ENCODE assay signal across 8 cellular contexts in the genomic region with DNA sequence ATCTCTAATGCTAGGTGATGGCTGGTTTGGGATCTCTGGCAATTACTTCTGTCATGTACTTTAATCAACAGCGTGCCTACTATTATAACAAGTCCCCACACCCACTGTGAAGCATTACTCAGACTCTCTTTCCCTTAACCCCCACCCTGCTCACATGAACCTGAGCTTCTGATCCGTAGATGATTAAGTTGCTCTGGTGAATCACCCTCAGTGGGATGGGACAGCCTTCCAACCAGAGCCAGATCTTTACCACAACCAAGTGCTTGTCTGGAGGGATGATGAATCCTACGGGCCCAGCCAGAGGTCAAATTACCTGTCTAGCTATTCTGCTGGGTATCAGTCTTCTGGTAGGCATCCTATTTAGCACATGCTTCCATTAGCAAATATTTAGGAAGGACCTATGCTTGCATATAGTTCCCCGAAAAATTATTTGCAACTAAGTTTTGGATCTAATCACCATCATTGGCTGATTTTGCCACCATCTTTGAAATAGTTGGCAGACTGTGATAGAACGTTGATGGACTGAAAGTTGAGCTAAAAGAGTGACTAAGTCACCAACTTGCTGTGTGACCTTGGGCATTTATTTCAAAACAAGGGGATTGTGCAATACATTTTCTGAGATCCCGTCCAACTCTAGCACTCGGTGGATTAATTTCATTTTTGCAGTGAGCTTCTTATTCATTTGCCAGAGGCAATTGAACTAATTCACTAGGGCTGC. TPM values are rescaled to one million over a fixed set of nuclear protein-coding genes. Genes with fewer than 3 reads are reported as not detected.
DNase-seq lines count a peak whose midpoint lies in the region; ATAC-seq and TF ChIP-seq lines count a peak whose summit lies in the region.
"Not testable (repeated sequence)": the region's sequence is repeated elsewhere in the genome, so short reads cannot be mapped to it uniquely, and the experiment has no call there.
"Had no signal": no experiment of that assay in that cellular context is flagged by ENCODE, and none has a peak within 500 bp of the region (broad histone marks: within the 10 kb centered on the region; RNA-seq: fewer than 3 reads in every experiment).

No MANE protein-coding gene starts in this region.

- not testable (repeated sequence) for H3K9me2 ChIP-seq in HCT116 (ENCODE audit: insufficient read depth)

- not testable (repeated sequence) for H3K4me2 ChIP-seq in HCT116 (ENCODE audit: low read length)

- H3K4me1 ChIP-seq in HCT116 (ENCODE audit: control insufficient read depth in 1 of 2, insufficient read depth in 2 of 2, low read length in 2 of 2); RWPE2 (ENCODE audit: insufficient read depth, poor library complexity, severe bottlenecking); foreskin keratinocyte; lower lobe of right lung; psoas muscle; upper lobe of right lung: not testable (repeated sequence)

- H2AFZ ChIP-seq in HCT116 (ENCODE audit: low read depth, low read length, poor library complexity, severe bottlenecking), result not testable (repeated sequence)

- not testable (repeated sequence) for H3K9me3 ChIP-seq in HCT116 (ENCODE audit: control insufficient read depth in 1 of 2, insufficient read depth in 1 of 2, low read depth in 1 of 2, low read length in 2 of 2); RWPE2 (ENCODE audit: severe bottlenecking); lower lobe of right lung; psoas muscle; upper lobe of right lung

- H3K9ac ChIP-seq in HCT116 (ENCODE audit: low read length), result not testable (repeated sequence)

- intact Hi-C loops in HCT116 (cut with micrococcal nuclease); left ventricle myocardium superior (cut with micrococcal nuclease); lower lobe of right lung (cut with DNase I); psoas muscle (cut with DNase I); upper lobe of right lung (cut with DNase I): not testable (repeated sequence)

- not testable (repeated sequence) for BruUV-seq in HCT116 (replicated peaks; lab: Mats Ljungman, UMichigan)

- CTCF ChIA-PET in HCT116 (lab: Charles Lee), result not testable (repeated sequence)

- POLR2A ChIA-PET in HCT116 (lab: Charles Lee), result not testable (repeated sequence)

- H4K20me1 ChIP-seq in HCT116 (ENCODE audit: insufficient read depth), result not testable (repeated sequence)

- not testable (repeated sequence) for H3K36me3 ChIP-seq in HCT116 (ENCODE audit: control insufficient read depth in 1 of 2, insufficient read depth in 2 of 2, low read length in 2 of 2); RWPE2 (ENCODE audit: low read depth); lower lobe of right lung; psoas muscle (ENCODE audit: insufficient read depth in 1 of 2, low read depth in 1 of 2); upper lobe of right lung

- RAD21 ChIA-PET in HCT116 (lab: Charles Lee; ENCODE audit: low non-redundant PET in 1 of 2, low total read pairs in 2 of 2, uncharacterized antibody in 2 of 2, unreplicated experiment in 2 of 2), result not testable (repeated sequence)

- H3K27ac ChIP-seq in HCT116 (ENCODE audit: low read depth, low read length); RWPE2 (ENCODE audit: poor library complexity, severe bottlenecking); foreskin keratinocyte; lower lobe of right lung; psoas muscle; upper lobe of right lung: not testable (repeated sequence)

- not testable (repeated sequence) for H3K27me3 ChIP-seq in HCT116 (ENCODE audit: insufficient read depth, low read length); RWPE2 (ENCODE audit: insufficient read depth, poor library complexity, severe bottlenecking); foreskin keratinocyte; lower lobe of right lung (ENCODE audit: low read depth); psoas muscle (ENCODE audit: insufficient read depth in 3 of 3, low read length in 2 of 3); upper lobe of right lung

- not testable (repeated sequence) for TF ChIP-seq CTCF in HCT116 (IDR thresholded peaks at IDR 0.05 in 2 of 3, conservative IDR thresholded peaks at IDR 0.05 in 1 of 3; ENCODE audit: borderline replicate concordance in 1 of 3, insufficient read depth in 1 of 3, low read depth in 2 of 3, low read length in 2 of 3); RWPE2 (IDR thresholded peaks at IDR 0.05; ENCODE audit: poor library complexity, severe bottlenecking); foreskin keratinocyte (conservative IDR thresholded peaks at IDR 0.05); lower lobe of right lung (IDR thresholded peaks at IDR 0.05); psoas muscle (IDR thresholded peaks at IDR 0.05); upper lobe of right lung (IDR thresholded peaks at IDR 0.05)

- not testable (repeated sequence) for DNase-seq in HCT116 (ENCODE audit: low read depth, low spot score); RWPE2 (ENCODE audit: low spot score); foreskin keratinocyte; left ventricle myocardium superior; lower lobe of right lung; psoas muscle; upper lobe of right lung

- no CpG with 5 or more reads among the region's 7 CpGs for WGBS in psoas muscle, 3 donors

- not testable (repeated sequence) for TF ChIP-seq RAD21 in HCT116 (IDR thresholded peaks at IDR 0.05; ENCODE audit: low read depth)

- not testable (repeated sequence) for H3K4me3 ChIP-seq in HCT116 (replicated peaks in 1 of 2; ENCODE audit: low read depth in 1 of 2, low read length in 2 of 2); RWPE2 (ENCODE audit: severe bottlenecking); lower lobe of right lung; psoas muscle; upper lobe of right lung

- H3K79me2 ChIP-seq in HCT116 (ENCODE audit: insufficient read depth, low read length), result not testable (repeated sequence)

- ATAC-seq in HCT116 (peak; percentile 89), RWPE2 (ENCODE audit: low read depth) (peak; percentile 99), foreskin keratinocyte (peak; percentile 100), left ventricle myocardium superior (peak; percentile 69), lower lobe of right lung (peak; percentile 56 to 74), psoas muscle (peak in 3 of 4 donors; percentile 56 to 59 (median 57)), upper lobe of right lung (peak; percentile 73)

- TF ChIP-seq POLR2A in HCT116 (IDR thresholded peaks at IDR 0.05; ENCODE audit: borderline replicate concordance, extremely low read depth, insufficient read depth, insufficient read length), result not testable (repeated sequence)

RNA-seq across cellular contexts. Expression of gene FAM72D, which starts 26.7 kb away (rescaled TPM):
- total RNA-seq in HCT116 (2021; ENCODE audit: unreplicated experiment) (16.3 TPM), foreskin keratinocyte (2.7 and 4.8 TPM in 2 replicates), left ventricle myocardium superior (not detected), lower lobe of right lung (0.77 TPM), psoas muscle (not detected), upper lobe of right lung (0.43 TPM)
- 10.4 and 15.0 TPM in 2 replicates for polyA plus RNA-seq in HCT116 (2012)
- polyA plus RNA-seq in foreskin keratinocyte (2.1 and 3.7 TPM in 2 replicates), psoas muscle (under 1 TPM in 2 of 3 donors, not detected in 1; 0.03 to 0.05 TPM)
- total RNA-seq: CD4-positive, alpha-beta T cell had no signal

RNA-seq across cellular contexts. Expression of gene SRGAP2B, which starts 27.4 kb away (rescaled TPM):
- total RNA-seq in HCT116 (2021; ENCODE audit: unreplicated experiment), result 31.2 TPM
- 19.1 and 20.2 TPM in 2 replicates for polyA plus RNA-seq in HCT116 (2012)
- total RNA-seq in foreskin keratinocyte, result 20.6 and 26.9 TPM in 2 replicates
- 3.2 and 4.6 TPM in 2 replicates for polyA plus RNA-seq in foreskin keratinocyte
- 8.7 TPM for total RNA-seq in left ventricle myocardium superior
- 37.4 TPM for total RNA-seq in lower lobe of right lung
- 10 to 100 TPM in 1 of 4 donors, 1 to 10 TPM in 3; 3.8 to 12.5 (median 6.3) TPM for total RNA-seq in psoas muscle
- polyA plus RNA-seq in psoas muscle, result 1 to 10 TPM; 2.3 to 2.7 (median 2.5) TPM
- total RNA-seq in upper lobe of right lung, result 35.1 TPM
